Comparison of ENCODE assay signal across 1 cellular context in genomic region chr3:77837626-77838025, GRCh38.
A peak's percentile ranks its signal among the peaks of the same experiment; 100 is the strongest.
TF ChIP-seq lines count a peak whose summit lies in the region.

No MANE protein-coding gene starts in this region.

TF ChIP-seq in HEK293, 187 proteins besides CTCF, POLR2A, EP300 and RAD21 (continued from another document):
- TF ChIP-seq ZBTB10 (tag by site-specific recombination; IDR thresholded peaks at IDR 0.05) (no peak), SCRT1 (tag by site-specific recombination; IDR thresholded peaks at IDR 0.05; ENCODE audit: borderline replicate concordance) (no peak), ZNF837 (tag by site-specific recombination; IDR thresholded peaks at IDR 0.05) (no peak), ZBTB7A (tag by site-specific recombination; IDR thresholded peaks at IDR 0.05; ENCODE audit: low read depth) (no peak), ZNF830 (tag by site-specific recombination; IDR thresholded peaks at IDR 0.05; ENCODE audit: low read depth) (peak; percentile 68; the same call in 1 of the 2 replicates), ZNF169 (tag by site-specific recombination; IDR thresholded peaks at IDR 0.05) (no peak), ZNF660 (tag by site-specific recombination; IDR thresholded peaks at IDR 0.05) (peak; percentile 32; the same call in 1 of the 2 replicates), ZEB2 (tag by site-specific recombination; IDR thresholded peaks at IDR 0.05) (no peak), ZNF560 (tag by site-specific recombination; IDR thresholded peaks at IDR 0.05; ENCODE audit: borderline replicate concordance) (no peak), ZNF654 (tag by site-specific recombination; IDR thresholded peaks at IDR 0.05; ENCODE audit: low read depth) (no peak), ZNF157 (tag by site-specific recombination; IDR thresholded peaks at IDR 0.05) (no peak), ZNF426 (tag by site-specific recombination; IDR thresholded peaks at IDR 0.05) (no peak), ZNF23 (tag by site-specific recombination; IDR thresholded peaks at IDR 0.05; ENCODE audit: borderline replicate concordance) (no peak), OSR2 (tag by site-specific recombination; IDR thresholded peaks at IDR 0.05) (no peak), ZNF2 (tag by site-specific recombination; IDR thresholded peaks at IDR 0.05) (no peak), GLI4 (tag by site-specific recombination; IDR thresholded peaks at IDR 0.05) (no peak), ZSCAN23 (tag by site-specific recombination; IDR thresholded peaks at IDR 0.05) (no peak), ZNF530 (tag by site-specific recombination; IDR thresholded peaks at IDR 0.05; ENCODE audit: low read depth) (no peak), ZNF501 (tag by site-specific recombination; IDR thresholded peaks at IDR 0.05) (no peak), ZNF350 (tag by site-specific recombination; IDR thresholded peaks at IDR 0.05) (peak; percentile 77), ZNF548 (tag by site-specific recombination; IDR thresholded peaks at IDR 0.05) (no peak), SP7 (tag by site-specific recombination; IDR thresholded peaks at IDR 0.05) (no peak)
- TF ChIP-seq, protein P1, sequence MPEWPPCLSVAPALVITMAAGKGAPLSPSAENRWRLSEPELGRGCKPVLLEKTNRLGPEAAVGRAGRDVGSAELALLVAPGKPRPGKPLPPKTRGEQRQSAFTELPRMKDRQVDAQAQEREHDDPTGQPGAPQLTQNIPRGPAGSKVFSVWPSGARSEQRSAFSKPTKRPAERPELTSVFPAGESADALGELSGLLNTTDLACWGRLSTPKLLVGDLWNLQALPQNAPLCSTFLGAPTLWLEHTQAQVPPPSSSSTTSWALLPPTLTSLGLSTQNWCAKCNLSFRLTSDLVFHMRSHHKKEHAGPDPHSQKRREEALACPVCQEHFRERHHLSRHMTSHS (tag by site-specific recombination; IDR thresholded peaks at IDR 0.05) = no peak
- TF ChIP-seq, protein P2, sequence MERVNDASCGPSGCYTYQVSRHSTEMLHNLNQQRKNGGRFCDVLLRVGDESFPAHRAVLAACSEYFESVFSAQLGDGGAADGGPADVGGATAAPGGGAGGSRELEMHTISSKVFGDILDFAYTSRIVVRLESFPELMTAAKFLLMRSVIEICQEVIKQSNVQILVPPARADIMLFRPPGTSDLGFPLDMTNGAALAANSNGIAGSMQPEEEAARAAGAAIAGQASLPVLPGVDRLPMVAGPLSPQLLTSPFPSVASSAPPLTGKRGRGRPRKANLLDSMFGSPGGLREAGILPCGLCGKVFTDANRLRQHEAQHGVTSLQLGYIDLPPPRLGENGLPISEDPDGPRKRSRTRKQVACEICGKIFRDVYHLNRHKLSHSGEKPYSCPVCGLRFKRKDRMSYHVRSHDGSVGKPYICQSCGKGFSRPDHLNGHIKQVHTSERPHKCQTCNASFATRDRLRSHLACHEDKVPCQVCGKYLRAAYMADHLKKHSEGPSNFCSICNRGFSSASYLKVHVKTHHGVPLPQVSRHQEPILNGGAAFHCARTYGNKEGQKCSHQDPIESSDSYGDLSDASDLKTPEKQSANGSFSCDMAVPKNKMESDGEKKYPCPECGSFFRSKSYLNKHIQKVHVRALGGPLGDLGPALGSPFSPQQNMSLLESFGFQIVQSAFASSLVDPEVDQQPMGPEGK (tag by site-specific recombination; IDR thresholded peaks at IDR 0.05) = no peak
